Comparison of ENCODE assay signal across 9 cellular contexts in genomic region chr16:67653131-67654068, GRCh38. TPM values are rescaled to one million over a fixed set of nuclear protein-coding genes. Genes with fewer than 3 reads are reported as not detected.
A peak's percentile ranks its signal among the peaks of the same experiment; 100 is the strongest.
DNase-seq lines count a peak whose midpoint lies in the region; ATAC-seq and TF ChIP-seq lines count a peak whose summit lies in the region.
"Had no signal": no experiment of that assay in that cellular context is flagged by ENCODE, and none has a peak within 500 bp of the region (broad histone marks: within the 10 kb centered on the region; RNA-seq: fewer than 3 reads in every experiment).

No MANE protein-coding gene starts in this region.

- H3K4me3 Mint-ChIP-seq in stimulated activated effector memory CD8-positive, alpha-beta T cell treated with anti-CD3 and anti-CD28 coated beads, Interleukin-12 subunit alpha, Interleukin-12 subunit beta, amount 100 ng/mL, for 72 hours, result no peak overlapping the region

- H3K27ac Mint-ChIP-seq in stimulated activated effector memory CD8-positive, alpha-beta T cell treated with anti-CD3 and anti-CD28 coated beads, Interleukin-12 subunit alpha, Interleukin-12 subunit beta, amount 100 ng/mL, for 72 hours, result no peak overlapping the region

- peaks cover 56% of the 10 kb centered on the region for H3K36me3 ChIP-seq in WERI-Rb-1

- no peak for ATAC-seq in right cardiac atrium
- no peak for ATAC-seq in stimulated activated effector memory CD8-positive, alpha-beta T cell treated with anti-CD3 and anti-CD28 coated beads, Interleukin-12 subunit alpha, Interleukin-12 subunit beta, amount 100 ng/mL, for 72 hours

- H3K4me3 ChIP-seq in WERI-Rb-1 (ENCODE audit: low read depth, low read length) (peak overlapping the region; percentile 85), right cardiac atrium (ENCODE audit: low read length) (peak overlapping the region; percentile 45)

- WGBS in right cardiac atrium, result 14% methylated on average over 79 of the region's 79 CpGs

- intact Hi-C loops in right cardiac atrium (cut with DNase I), result no loop called here

- H3K27me3 ChIP-seq in WERI-Rb-1 (ENCODE audit: insufficient read depth, low read depth, severe bottlenecking) (no peaks in the 10 kb centered on the region), right cardiac atrium (ENCODE audit: control insufficient read depth, insufficient read depth) (no peaks in the 10 kb centered on the region)

- peak; percentile 46 for TF ChIP-seq CTCF in WERI-Rb-1 (IDR thresholded peaks at IDR 0.05; ENCODE audit: low read depth, low read length)

- H3K9me3 ChIP-seq in WERI-Rb-1 (ENCODE audit: severe bottlenecking), result no peaks in the 10 kb centered on the region
- no peaks in the 10 kb centered on the region for H3K9me3 ChIP-seq in right cardiac atrium (ENCODE audit: control insufficient read depth, low read length)

- H3K36me3 Mint-ChIP-seq in stimulated activated effector memory CD8-positive, alpha-beta T cell treated with anti-CD3 and anti-CD28 coated beads, Interleukin-12 subunit alpha, Interleukin-12 subunit beta, amount 100 ng/mL, for 72 hours, result peaks cover 85% of the 10 kb centered on the region

- DNase-seq in NCI-H1417 (lab: John Stamatoyannopoulos, UW) (peak in 2 of 3 experiments; percentile 56 to 59), NCI-H1417 treated with DMSO at 0.1 percent for 48 hours (lab: John Stamatoyannopoulos, UW) (no peak), WERI-Rb-1 (peak; percentile 68), right cardiac atrium (peak in 1 of 3 donors; percentile 54), GM19240 (ENCODE audit: insufficient read length, low spot score) (no peak)
- peak; percentile 23 for DNase-seq in stimulated activated CD8-positive, alpha-beta memory T cell treated with anti-CD3 and anti-CD28 coated beads, Interleukin-4, amount 100 ng/mL, for 48 hours
- no peak for DNase-seq in stimulated activated naive CD4-positive, alpha-beta T cell (lab: John Stamatoyannopoulos, UW)
- no peak for DNase-seq in stimulated activated effector memory CD8-positive, alpha-beta T cell treated with anti-CD3 and anti-CD28 coated beads, Interleukin-12 subunit alpha, Interleukin-12 subunit beta, amount 100 ng/mL, for 72 hours (ENCODE audit: low spot score in 2 of 2)
- DNase-seq: NCI-H1105 had no signal

- peaks cover 22% of the 10 kb centered on the region for H3K4me1 Mint-ChIP-seq in stimulated activated effector memory CD8-positive, alpha-beta T cell treated with anti-CD3 and anti-CD28 coated beads, Interleukin-12 subunit alpha, Interleukin-12 subunit beta, amount 100 ng/mL, for 72 hours

- H3K4me1 ChIP-seq in right cardiac atrium (ENCODE audit: control insufficient read depth, insufficient read depth, low read length), result peaks cover 2% of the 10 kb centered on the region

- H3K9me3 Mint-ChIP-seq in stimulated activated effector memory CD8-positive, alpha-beta T cell treated with anti-CD3 and anti-CD28 coated beads, Interleukin-12 subunit alpha, Interleukin-12 subunit beta, amount 100 ng/mL, for 72 hours, result no peaks in the 10 kb centered on the region

- H3K27ac ChIP-seq in WERI-Rb-1 (peak overlapping the region; percentile 89), right cardiac atrium (ENCODE audit: low read length) (no peak overlapping the region)

RNA-seq across cellular contexts. Expression of gene ACD, which starts 6.7 kb away (rescaled TPM):
- total RNA-seq in right cardiac atrium, result 10 to 100 TPM in 2 of 4 donors, 1 to 10 TPM in 2; 7.9 to 10.9 (median 9.4) TPM
- polyA plus RNA-seq in right cardiac atrium, result 9.9 TPM

RNA-seq across cellular contexts. Expression of gene PARD6A, which starts 7.4 kb away (rescaled TPM):
- total RNA-seq in right cardiac atrium, result 1 to 10 TPM; 3.4 to 3.5 (median 3.5) TPM
- polyA plus RNA-seq in right cardiac atrium, result 3.1 TPM

RNA-seq across cellular contexts. Expression of gene CARMIL2, which starts 8.5 kb away (rescaled TPM):
- 1 to 10 TPM in 2 of 4 donors, under 1 TPM in 2; 0.65 to 1.2 (median 1.0) TPM for total RNA-seq in right cardiac atrium
- 0.66 TPM for polyA plus RNA-seq in right cardiac atrium

RNA-seq across cellular contexts. Expression of gene ENKD1, which starts 13.2 kb away (rescaled TPM):
- total RNA-seq in right cardiac atrium, result 10 to 100 TPM in 2 of 4 donors, 1 to 10 TPM in 2; 8.6 to 11.1 (median 9.5) TPM
- polyA plus RNA-seq in right cardiac atrium, result 12.9 TPM

RNA-seq across cellular contexts. Expression of gene C16orf86, which starts 13.2 kb away (rescaled TPM):
- total RNA-seq in right cardiac atrium, result 1 to 10 TPM; 3.9 to 6.2 (median 4.9) TPM
- 6.0 TPM for polyA plus RNA-seq in right cardiac atrium

Comparison
In these comparisons a context has a peak if more than half of its experiments do, and no peak if none do; other contexts are left out.
1. DNase-seq: peak in NCI-H1417 (2 of 3), WERI-Rb-1 (single experiment) and stimulated activated CD8-positive, alpha-beta memory T cell treated with anti-CD3 and anti-CD28 coated beads, Interleukin-4, amount 100 ng/mL, for 48 hours (single experiment); none in NCI-H1417 treated with DMSO at 0.1 percent for 48 hours (single experiment), GM19240 (single experiment), stimulated activated naive CD4-positive, alpha-beta T cell (0 of 6) and stimulated activated effector memory CD8-positive, alpha-beta T cell treated with anti-CD3 and anti-CD28 coated beads, Interleukin-12 subunit alpha, Interleukin-12 subunit beta, amount 100 ng/mL, for 72 hours (0 of 2).